Comparison of ENCODE assay signal across 28 cellular contexts in genomic region chr6:167162591-167162990, GRCh38. TPM values are rescaled to one million over a fixed set of nuclear protein-coding genes. Genes with fewer than 3 reads are reported as not detected.
"Had no signal": no experiment of that assay in that cellular context is flagged by ENCODE, and none has a peak within 500 bp of the region (broad histone marks: within the 10 kb centered on the region; RNA-seq: fewer than 3 reads in every experiment).

No MANE protein-coding gene starts in this region.

- H3K4me3 Mint-ChIP-seq: activated CD4-positive, alpha-beta T cell treated with anti-CD3 and anti-CD28 coated beads for 36 hours; activated CD8-positive, alpha-beta T cell treated with anti-CD3 and anti-CD28 coated beads for 36 hours; activated naive CD4-positive, alpha-beta T cell treated with anti-CD3 and anti-CD28 coated beads, Interleukin-2, amount 10 ng/mL, durations not matched to agents 7 days and 5 days; activated naive CD8-positive, alpha-beta T cell treated with anti-CD3 and anti-CD28 coated beads for 36 hours; activated T-cell treated with anti-CD3 and anti-CD28 coated beads, Interleukin-2, amount 50 U/mL, for 72 hours had no signal

- H3K9me3 ChIP-seq: SJCRH30, SK-N-SH had no signal

- H3K9me2 ChIP-seq: SK-N-SH had no signal

- H3K27ac Mint-ChIP-seq: activated CD4-positive, alpha-beta T cell treated with anti-CD3 and anti-CD28 coated beads for 36 hours; activated CD8-positive, alpha-beta T cell treated with anti-CD3 and anti-CD28 coated beads for 36 hours; activated naive CD4-positive, alpha-beta T cell treated with anti-CD3 and anti-CD28 coated beads, Interleukin-2, amount 10 ng/mL, durations not matched to agents 7 days and 5 days; activated naive CD8-positive, alpha-beta T cell treated with anti-CD3 and anti-CD28 coated beads for 36 hours; activated T-cell treated with anti-CD3 and anti-CD28 coated beads, Interleukin-2, amount 50 U/mL, for 72 hours; activated T-helper 2 cell treated with anti-CD3 and anti-CD28 coated beads, Interferon-gamma antibody, Interleukin-2, Interleukin-4, amounts not matched to agents 10 μg/mL and 5 μg/mL and 100 μg/mL, durations not matched to agents 14 hours and 24 hours and 36 hours had no signal

- H3K4me1 Mint-ChIP-seq: activated CD4-positive, alpha-beta T cell treated with anti-CD3 and anti-CD28 coated beads for 36 hours; activated naive CD4-positive, alpha-beta T cell treated with anti-CD3 and anti-CD28 coated beads, Interleukin-2, amount 10 ng/mL, durations not matched to agents 7 days and 5 days had no signal

- H3K4me3 ChIP-seq: SJCRH30 had no signal

- H3K27ac ChIP-seq: RWPE1, SJCRH30, VCaP had no signal

- H3K36me3 Mint-ChIP-seq: activated naive CD4-positive, alpha-beta T cell treated with anti-CD3 and anti-CD28 coated beads, Interleukin-2, amount 10 ng/mL, durations not matched to agents 7 days and 5 days; activated naive CD8-positive, alpha-beta T cell treated with anti-CD3 and anti-CD28 coated beads for 36 hours had no signal

- H3K9me3 Mint-ChIP-seq: activated CD8-positive, alpha-beta T cell treated with anti-CD3 and anti-CD28 coated beads for 36 hours; activated naive CD4-positive, alpha-beta T cell treated with anti-CD3 and anti-CD28 coated beads, Interleukin-2, amount 10 ng/mL, durations not matched to agents 7 days and 5 days; activated naive CD8-positive, alpha-beta T cell treated with anti-CD3 and anti-CD28 coated beads for 36 hours; activated T-cell treated with anti-CD3 and anti-CD28 coated beads, Interleukin-2, amount 50 U/mL, for 72 hours; activated T-helper 2 cell treated with anti-CD3 and anti-CD28 coated beads, Interferon-gamma antibody, Interleukin-2, Interleukin-4, amounts not matched to agents 10 μg/mL and 5 μg/mL and 100 μg/mL, durations not matched to agents 14 hours and 24 hours and 36 hours had no signal

- ATAC-seq: activated CD4-positive, alpha-beta T cell treated with anti-CD3 and anti-CD28 coated beads for 36 hours; activated CD8-positive, alpha-beta T cell treated with anti-CD3 and anti-CD28 coated beads for 36 hours; activated T-cell treated with anti-CD3 and anti-CD28 coated beads, Interleukin-2, amount 50 U/mL, for 72 hours; Panc1 had no signal

- H3K4me1 ChIP-seq: SJCRH30 had no signal

- H3K4me2 ChIP-seq: SK-N-SH had no signal

- DNase-seq: activated CD4-positive, alpha-beta T cell treated with anti-CD3 and anti-CD28 coated beads for 36 hours; activated CD8-positive, alpha-beta memory T cell treated with anti-CD3 and anti-CD28 coated beads, Interleukin-2, amount 50 U/mL, for 4 hours; activated CD8-positive, alpha-beta T cell treated with anti-CD3 and anti-CD28 coated beads for 36 hours; activated gamma-delta T cell treated with Interleukin-2 at 50 U/mL for 16 hours; activated naive CD4-positive, alpha-beta T cell treated with anti-CD3 and anti-CD28 coated beads, Interleukin-2, amount 10 ng/mL, durations not matched to agents 7 days and 5 days; activated naive CD8-positive, alpha-beta T cell treated with anti-CD3 and anti-CD28 coated beads for 36 hours; activated T-cell treated with anti-CD3 and anti-CD28 coated beads, Interleukin-2, amount 50 U/mL, for 72 hours; caudate nucleus; NCI-H1048; NCI-H1417; NCI-H2029; NCI-H510A treated with DMSO at 0.1 percent for 48 hours; NCI-H69; NK-92 treated with Interleukin-12 subunit alpha and Interleukin-12 subunit beta, amount 100 ng/mL, for 24 hours; OCI-M1; Right ventricle myocardium superior; SJCRH30; SK-N-SH; T-helper 1 cell had no signal

- H3K27me3 Mint-ChIP-seq: activated CD4-positive, alpha-beta T cell treated with anti-CD3 and anti-CD28 coated beads for 36 hours; activated CD8-positive, alpha-beta T cell treated with anti-CD3 and anti-CD28 coated beads for 36 hours had no signal

- H3K9ac ChIP-seq: SK-N-SH had no signal

- H3K36me3 ChIP-seq: SJCRH30 had no signal

RNA-seq across cellular contexts. Expression of gene GPR31, which starts 4.8 kb away (rescaled TPM):
- total RNA-seq: activated CD4-positive, alpha-beta T cell treated with anti-CD3 and anti-CD28 coated beads for 36 hours; activated CD8-positive, alpha-beta T cell treated with anti-CD3 and anti-CD28 coated beads for 36 hours; activated naive CD8-positive, alpha-beta T cell treated with anti-CD3 and anti-CD28 coated beads for 36 hours; activated T-cell treated with anti-CD3 and anti-CD28 coated beads, Interleukin-2, amount 50 U/mL, for 72 hours; activated T-helper 2 cell treated with anti-CD3 and anti-CD28 coated beads, Interferon-gamma antibody, Interleukin-2, Interleukin-4, amounts not matched to agents 10 μg/mL and 5 μg/mL and 100 μg/mL, durations not matched to agents 14 hours and 24 hours and 36 hours; cerebellum; LHCN-M2; M059J; Right ventricle myocardium superior; SJCRH30; T-helper 2 cell treated with Interferon-gamma antibody and Interleukin-4, amounts not matched to agents 100 ng/mL and 5 ng/mL, for 36 hours had no signal
- polyA plus RNA-seq: adipose tissue, SK-N-SH had no signal

RNA-seq across cellular contexts. Expression of gene CCR6, which starts 39.7 kb away (rescaled TPM):
- total RNA-seq: activated T-helper 2 cell treated with anti-CD3 and anti-CD28 coated beads, Interferon-gamma antibody, Interleukin-2, Interleukin-4, amounts not matched to agents 10 μg/mL and 5 μg/mL and 100 μg/mL, durations not matched to agents 14 hours and 24 hours and 36 hours; cerebellum; LHCN-M2; Right ventricle myocardium superior; SJCRH30; T-helper 2 cell treated with Interferon-gamma antibody and Interleukin-4, amounts not matched to agents 100 ng/mL and 5 ng/mL, for 36 hours had no signal
- polyA plus RNA-seq: SK-N-SH had no signal
